Comparison of ENCODE assay signal across 9 cellular contexts in the genomic region with DNA sequence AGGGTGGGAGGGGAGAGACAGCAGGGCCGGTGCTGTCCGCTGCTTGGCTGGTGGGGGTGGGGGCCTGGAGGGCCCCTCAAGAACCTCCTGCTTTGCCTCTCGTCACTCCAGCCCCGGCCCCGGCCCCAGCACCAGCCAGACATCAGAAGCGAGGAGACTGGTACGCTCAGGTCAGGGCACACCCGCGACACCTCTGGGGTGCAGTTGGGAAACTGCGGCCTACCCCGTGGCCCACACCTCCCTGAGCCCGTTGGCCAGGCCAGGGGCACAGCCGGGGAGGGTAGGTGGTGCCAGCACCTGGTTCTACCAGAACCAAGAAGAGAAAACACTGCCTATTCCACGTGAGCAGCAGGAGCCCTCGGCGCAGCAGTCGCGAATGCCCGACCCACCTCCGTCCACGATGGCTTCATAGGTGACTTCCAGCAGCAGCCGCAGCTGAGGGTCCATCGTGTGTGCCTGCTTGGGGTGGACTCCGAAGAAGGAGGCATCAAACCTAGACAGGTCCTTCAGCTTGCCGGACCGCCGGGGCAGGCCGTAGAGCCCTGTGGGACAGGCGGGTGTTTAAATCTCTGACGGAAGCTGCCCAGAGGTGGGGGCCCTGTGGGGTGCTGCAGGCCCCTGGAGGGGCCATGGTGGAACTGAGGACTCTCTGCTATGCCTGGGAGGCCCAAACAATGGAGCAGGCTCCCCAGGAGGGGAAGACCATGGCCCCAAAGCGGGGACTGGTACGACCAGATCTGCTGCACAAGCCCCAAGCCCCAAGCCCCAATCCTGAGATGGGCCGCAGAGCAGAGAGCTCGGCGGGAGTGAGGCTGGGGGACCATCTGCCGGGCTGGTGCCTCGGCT. TPM values are rescaled to one million over a fixed set of nuclear protein-coding genes. Genes with fewer than 3 reads are reported as not detected.
DNase-seq lines count a peak whose midpoint lies in the region; ATAC-seq, FAIRE-seq and TF ChIP-seq lines count a peak whose summit lies in the region.
"Had no signal": no experiment of that assay in that cellular context is flagged by ENCODE, and none has a peak within 500 bp of the region (broad histone marks: within the 10 kb centered on the region; RNA-seq: fewer than 3 reads in every experiment).

No MANE protein-coding gene starts in this region.

- H3K9ac ChIP-seq in kidney (ENCODE audit: low read length in 2 of 2): no peak overlapping the region

- no peak for TF ChIP-seq CTCF in left ventricle myocardium inferior (IDR thresholded peaks at IDR 0.05; ENCODE audit: borderline replicate concordance)
- no peak for TF ChIP-seq CTCF in VCaP (conservative IDR thresholded peaks at IDR 0.05)
- TF ChIP-seq CTCF in kidney (IDR thresholded peaks at IDR 0.05; ENCODE audit: borderline replicate concordance, extremely low read depth, insufficient read depth): no peak
- TF ChIP-seq CTCF in CD14-positive monocyte (IDR thresholded peaks at IDR 0.05): no peak

- intact Hi-C loops in left ventricle myocardium inferior (cut with micrococcal nuclease): no loop called here
- intact Hi-C loops in left ventricle myocardium superior (cut with micrococcal nuclease): no loop called here
- intact Hi-C loops in kidney (cut with DNase I): no loop called here
- intact Hi-C loops in CD14-positive monocyte (cut with micrococcal nuclease): loop anchor here in 1 of 2 donors (5.0 to 10.0 kb wide), 2 partner anchors 43 to 60 kb away; a partner anchor contains a TSS

- DNase-seq in left ventricle myocardium inferior (peak; percentile 15), left ventricle myocardium superior (no peak), kidney (peak; percentile 73), activated gamma-delta T cell treated with Interleukin-2 at 50 U/mL for 16 hours (no peak), CD14-positive monocyte (ENCODE audit: low spot score) (no peak), NCI-H345 treated with DMSO at 0.1 percent for 48 hours (lab: John Stamatoyannopoulos, UW; ENCODE audit: unreplicated experiment) (no peak)
- DNase-seq: activated CD4-positive, alpha-beta T cell treated with anti-CD3 and anti-CD28 coated beads for 1 hour had no signal

- H3K36me3 ChIP-seq in left ventricle myocardium inferior (peaks cover 60% of the 10 kb centered on the region), kidney (ENCODE audit: control insufficient read depth in 1 of 2, insufficient read depth in 2 of 2, low read length in 2 of 2) (peaks cover 2 to 11% of the 10 kb centered on the region in 2 donors), thymus (ENCODE audit: control insufficient read depth, insufficient read depth) (peaks cover 61% of the 10 kb centered on the region)

- H3K4me1 ChIP-seq in left ventricle myocardium inferior (peaks cover 34% of the 10 kb centered on the region), kidney (ENCODE audit: control insufficient read depth in 1 of 2, insufficient read depth in 1 of 2, low read depth in 1 of 2, low read length in 2 of 2) (peaks cover 12 to 17% of the 10 kb centered on the region in 2 donors), thymus (ENCODE audit: control insufficient read depth, insufficient read depth, low read length) (peaks cover 21% of the 10 kb centered on the region)

- peaks cover 14% of the 10 kb centered on the region for H3K4me1 Mint-ChIP-seq in CD14-positive monocyte

- H3K27ac Mint-ChIP-seq in CD14-positive monocyte: no peak overlapping the region

- H3K4me3 ChIP-seq in left ventricle myocardium inferior (no peak overlapping the region), kidney (ENCODE audit: low read length in 2 of 2) (no peak overlapping the region), thymus (ENCODE audit: low read length) (no peak overlapping the region)

- FAIRE-seq in kidney (lab: Jason Lieb, UNC): no peak

- no peak overlapping the region for H3K27ac ChIP-seq in left ventricle myocardium inferior (replicated peaks)
- peak overlapping the region; percentile 99 for H3K27ac ChIP-seq in VCaP
- no peak overlapping the region for H3K27ac ChIP-seq in kidney (ENCODE audit: low read depth in 2 of 2, low read length in 2 of 2)
- peak overlapping the region; percentile 4 for H3K27ac ChIP-seq in thymus (ENCODE audit: low read depth)

- ATAC-seq in left ventricle myocardium superior: no peak

- peaks cover 10 to 21% of the 10 kb centered on the region in 2 donors for H3K36me3 Mint-ChIP-seq in CD14-positive monocyte

- H3K9me3 ChIP-seq in left ventricle myocardium inferior (replicated peaks): no peaks in the 10 kb centered on the region
- no peaks in the 10 kb centered on the region for H3K9me3 ChIP-seq in kidney (ENCODE audit: control insufficient read depth in 1 of 2, low read length in 2 of 2)
- H3K9me3 ChIP-seq in thymus (ENCODE audit: control insufficient read depth): no peaks in the 10 kb centered on the region

- H3K27me3 ChIP-seq in left ventricle myocardium inferior (ENCODE audit: low read depth): no peaks in the 10 kb centered on the region
- H3K27me3 ChIP-seq in thymus (ENCODE audit: control insufficient read depth, insufficient read depth): no peaks in the 10 kb centered on the region

- H3K9me3 Mint-ChIP-seq in CD14-positive monocyte: no peaks in the 10 kb centered on the region

- WGBS in thymus: 97% methylated on average over 37 of the region's 37 CpGs

- no peak overlapping the region for H3K4me3 Mint-ChIP-seq in CD14-positive monocyte

- H3K27me3 Mint-ChIP-seq in CD14-positive monocyte (ENCODE audit: low read depth in 3 of 3): peaks cover 0 to 4% (median 0%) of the 10 kb centered on the region in 3 donors

RNA-seq across cellular contexts. Expression of a gene that starts 2.9 kb away (rescaled TPM):
- 13.6 TPM for total RNA-seq in left ventricle myocardium inferior
- total RNA-seq in left ventricle myocardium superior: 17.0 TPM
- 43.3 TPM for total RNA-seq in kidney
- 13.6 TPM for polyA plus RNA-seq in kidney (ENCODE audit: insufficient read depth, low read depth, low replicate concordance)
- 19.0 TPM for polyA plus RNA-seq in thymus
- polyA plus RNA-seq in CD14-positive monocyte: under 1 TPM; 0.08 to 0.13 TPM

RNA-seq across cellular contexts. Expression of a gene that starts 29.6 kb away (rescaled TPM):
- 64.6 TPM for total RNA-seq in left ventricle myocardium inferior
- total RNA-seq in left ventricle myocardium superior: 67.7 TPM
- 84.8 TPM for total RNA-seq in kidney
- 102 TPM for polyA plus RNA-seq in kidney (ENCODE audit: insufficient read depth, low read depth, low replicate concordance)
- 147 TPM for polyA plus RNA-seq in thymus
- 10 to 100 TPM; 23.9 to 47.6 TPM for polyA plus RNA-seq in CD14-positive monocyte

RNA-seq across cellular contexts. Expression of a gene that starts 43.5 kb away (rescaled TPM):
- total RNA-seq in left ventricle myocardium inferior (85.9 TPM), left ventricle myocardium superior (90.6 TPM), kidney (99.3 TPM)
- polyA plus RNA-seq in kidney (ENCODE audit: insufficient read depth, low read depth, low replicate concordance) (149 TPM), thymus (98.3 TPM), CD14-positive monocyte (100 to 1,000 TPM; 110 to 130 TPM)

RNA-seq across cellular contexts. Expression of a gene that starts 43.5 kb away (rescaled TPM):
- total RNA-seq in left ventricle myocardium inferior (21.1 TPM), left ventricle myocardium superior (21.8 TPM), kidney (29.8 TPM)
- polyA plus RNA-seq in kidney (ENCODE audit: insufficient read depth, low read depth, low replicate concordance) (47.3 TPM), thymus (45.4 TPM), CD14-positive monocyte (1 to 10 TPM; 1.5 to 4.1 TPM)

RNA-seq across cellular contexts. Expression of a gene that starts 57.7 kb away (rescaled TPM):
- 219 TPM for total RNA-seq in left ventricle myocardium inferior
- 177 TPM for total RNA-seq in left ventricle myocardium superior
- total RNA-seq in kidney: 102 TPM
- 551 TPM for polyA plus RNA-seq in kidney (ENCODE audit: insufficient read depth, low read depth, low replicate concordance)
- 101 TPM for polyA plus RNA-seq in thymus
- 10 to 100 TPM; 88.8 to 90.3 TPM for polyA plus RNA-seq in CD14-positive monocyte

Comparison
In these comparisons a context has a peak if more than half of its experiments do, and no peak if none do; other contexts are left out.
1. DNase-seq: peak in left ventricle myocardium inferior (single experiment) and kidney (single experiment); none in left ventricle myocardium superior (single experiment), activated gamma-delta T cell treated with Interleukin-2 at 50 U/mL for 16 hours (single experiment), CD14-positive monocyte (single experiment) and NCI-H345 treated with DMSO at 0.1 percent for 48 hours (single experiment).
2. H3K27ac ChIP-seq: peak in VCaP (single experiment) and thymus (single experiment); none in left ventricle myocardium inferior (single experiment) and kidney (0 of 2).